Comparison of ENCODE assay signal across 35 cellular contexts in genomic region chr1:8851060-8851459, GRCh38.
"Had no signal": no experiment of that assay in that cellular context is flagged by ENCODE, and none has a peak within 500 bp of the region (broad histone marks: within the 10 kb centered on the region; RNA-seq: fewer than 3 reads in every experiment).

No MANE protein-coding gene starts in this region.

- H3K4me3 ChIP-seq: MG63 had no signal

- H3K9me3 ChIP-seq: MG63 had no signal

- H3K27me3 ChIP-seq: MG63 had no signal

- DNase-seq: Karpas-422, Kasumi-1, MG63, MM.1S, MV-4-11, NCI-H1048, NCI-H1092, NCI-H1092 treated with DMSO at 0.1 percent for 48 hours, NCI-H1105, NCI-H1105 treated with DMSO at 0.1 percent for 48 hours, NCI-H1417, NCI-H1417 treated with DMSO at 0.1 percent for 48 hours, NCI-H1436, NCI-H1436 treated with DMSO at 0.1 percent for 48 hours, NCI-H146, NCI-H1694, NCI-H1694 treated with DMSO at 0.1 percent for 48 hours, NCI-H187, NCI-H187 treated with DMSO at 0.1 percent for 48 hours, NCI-H1930, NCI-H2029, NCI-H2029 treated with DMSO at 0.1 percent for 48 hours, NCI-H2081, NCI-H2081 treated with DMSO at 0.1 percent for 48 hours, NCI-H2107, NCI-H2171, NCI-H2171 treated with DMSO at 0.1 percent for 48 hours, NCI-H2227 treated with DMSO at 0.1 percent for 48 hours, NCI-H226, NCI-H345, NCI-H446, NCI-H446 treated with DMSO at 0.1 percent for 48 hours, NCI-H510A, NCI-H510A treated with DMSO at 0.1 percent for 48 hours, NCI-H524 had no signal
